33 cellular contexts compared by ENCODE assay signal in the genomic region with DNA sequence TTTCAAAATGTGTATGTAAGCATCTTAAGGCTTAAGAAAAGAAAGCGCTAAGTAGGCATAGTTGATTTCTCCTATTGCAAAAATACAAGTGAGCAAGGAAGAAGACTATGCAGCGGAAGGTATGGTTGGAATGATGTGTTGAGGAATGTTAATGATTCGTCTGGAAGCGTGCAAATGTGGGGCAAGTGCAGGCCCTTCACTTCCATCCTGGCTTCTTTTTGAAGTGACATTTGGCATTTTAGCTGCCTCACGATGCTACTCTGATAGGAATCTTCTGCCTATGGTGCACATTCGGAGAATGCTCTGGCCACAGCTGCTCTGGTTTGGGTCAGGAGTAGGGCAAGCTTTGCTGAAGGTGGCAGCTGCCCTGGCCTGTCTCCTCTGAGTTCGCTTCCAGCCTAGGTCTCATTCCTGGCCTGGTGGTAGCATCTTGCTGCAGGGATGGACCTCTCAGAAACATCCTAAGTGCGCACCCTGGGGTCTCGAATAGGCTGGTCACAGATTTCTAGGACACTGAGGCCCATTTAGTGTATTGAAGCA. TPM values are rescaled to one million over a fixed set of nuclear protein-coding genes. Genes with fewer than 3 reads are reported as not detected.
"Had no signal": no experiment of that assay in that cellular context is flagged by ENCODE, and none has a peak within 500 bp of the region (broad histone marks: within the 10 kb centered on the region; RNA-seq: fewer than 3 reads in every experiment).

No MANE protein-coding gene starts in this region.

- FAIRE-seq: endometrium, endothelial cell of umbilical vein, frontal cortex had no signal

- H3K4me3 ChIP-seq: adrenal gland, body of pancreas, cardiac muscle cell, colonic mucosa had no signal

- DNase-seq: activated CD4-positive, alpha-beta memory T cell treated with anti-CD3 and anti-CD28 coated beads for 36 hours; activated CD4-positive, alpha-beta T cell treated with anti-CD3 and anti-CD28 coated beads for 36 hours; activated CD4-positive, alpha-beta T cell treated with anti-CD3 and anti-CD28 coated beads, Interleukin-2, amount 10 ng/mL, durations not matched to agents 24 days and 14 days; activated CD4-positive, CD25-positive, alpha-beta regulatory T cell; activated CD4-positive, CD25-positive, alpha-beta regulatory T cell treated with anti-CD3 and anti-CD28 coated beads, Interleukin-2, amount 50 U/mL, for 72 hours; activated CD8-positive, alpha-beta memory T cell treated with anti-CD3 and anti-CD28 coated beads, Interleukin-2, amount 10 ng/mL, durations not matched to agents 7 days and 5 days; activated CD8-positive, alpha-beta memory T cell treated with anti-CD3 and anti-CD28 coated beads, Interleukin-2, amount 50 U/mL, for 4 hours; activated CD8-positive, alpha-beta T cell treated with anti-CD3 and anti-CD28 coated beads, Interleukin-2, amount 10 ng/mL, durations not matched to agents 7 days and 5 days; activated effector memory CD4-positive, alpha-beta T cell treated with anti-CD3 and anti-CD28 coated beads, Interleukin-2, amount 50 U/mL, for 16 hours; activated naive CD4-positive, alpha-beta T cell treated with anti-CD3 and anti-CD28 coated beads for 36 hours; activated naive CD8-positive, alpha-beta T cell treated with anti-CD3 and anti-CD28 coated beads for 36 hours; activated naive CD8-positive, alpha-beta T cell treated with anti-CD3 and anti-CD28 coated beads, Interleukin-2, amount 50 U/mL, for 24 hours; activated T-cell treated with anti-CD3 and anti-CD28 coated beads, Interleukin-2, amount 50 U/mL, for 1 hour; activated T-cell treated with anti-CD3 and anti-CD28 coated beads, Interleukin-2, amount 50 U/mL, for 48 hours; adrenal gland; amygdala; aorta; body of pancreas; central memory CD4-positive, alpha-beta T cell; cerebellar nuclear complex; colonic mucosa; effector CD8-positive, alpha-beta T cell; foreskin fibroblast; T-helper 2 cell had no signal

- H3K4me1 ChIP-seq: adrenal gland, body of pancreas, colonic mucosa had no signal

- H3K27me3 ChIP-seq: adrenal gland, body of pancreas, cardiac muscle cell, colonic mucosa had no signal

- H3K36me3 ChIP-seq: adrenal gland, cardiac muscle cell, colonic mucosa had no signal

- ATAC-seq: activated CD4-positive, alpha-beta T cell treated with anti-CD3 and anti-CD28 coated beads for 36 hours; activated CD8-positive, alpha-beta memory T cell treated with anti-CD3 and anti-CD28 coated beads, Interleukin-2, amount 10 ng/mL, durations not matched to agents 7 days and 5 days; activated CD8-positive, alpha-beta T cell treated with anti-CD3 and anti-CD28 coated beads, Interleukin-2, amount 10 ng/mL, durations not matched to agents 7 days and 5 days; activated naive CD8-positive, alpha-beta T cell treated with anti-CD3 and anti-CD28 coated beads, Interleukin-2, amount 50 U/mL, for 24 hours; body of pancreas had no signal

- H3K27ac ChIP-seq: adrenal gland, body of pancreas, cardiac muscle cell, colonic mucosa, epithelial cell of prostate had no signal

- H3K9me3 ChIP-seq: adrenal gland, body of pancreas, colonic mucosa had no signal

RNA-seq across cellular contexts. Expression of a gene that starts 49.4 kb away (rescaled TPM):
- total RNA-seq: activated CD4-positive, alpha-beta memory T cell treated with anti-CD3 and anti-CD28 coated beads for 36 hours; activated CD4-positive, alpha-beta T cell treated with anti-CD3 and anti-CD28 coated beads for 36 hours; activated CD4-positive, alpha-beta T cell treated with anti-CD3 and anti-CD28 coated beads, Interleukin-2, amount 10 ng/mL, durations not matched to agents 24 days and 14 days; activated CD8-positive, alpha-beta memory T cell treated with anti-CD3 and anti-CD28 coated beads for 36 hours; activated CD8-positive, alpha-beta memory T cell treated with anti-CD3 and anti-CD28 coated beads, Interleukin-2, amount 10 ng/mL, durations not matched to agents 7 days and 5 days; activated CD8-positive, alpha-beta T cell treated with anti-CD3 and anti-CD28 coated beads, Interleukin-2, amount 10 ng/mL, durations not matched to agents 7 days and 5 days; activated naive CD4-positive, alpha-beta T cell treated with anti-CD3 and anti-CD28 coated beads for 36 hours; activated naive CD8-positive, alpha-beta T cell treated with anti-CD3 and anti-CD28 coated beads for 36 hours; activated T-helper 1 cell treated with anti-CD3 and anti-CD28 coated beads, Interleukin-12 subunit alpha, Interleukin-12 subunit beta, Interleukin-2, Interleukin-4 antibody, amounts not matched to agents 30 ng/mL and 10 ng/mL and 1 ng/mL, durations not matched to agents 14 hours and 24 hours and 36 hours; activated T-helper 2 cell treated with anti-CD3 and anti-CD28 coated beads, Interferon-gamma antibody, Interleukin-2, Interleukin-4, amounts not matched to agents 10 μg/mL and 5 μg/mL and 100 μg/mL, durations not matched to agents 14 hours and 24 hours and 36 hours; T-helper 1 cell treated with Interleukin-12 subunit alpha and Interleukin-12 subunit beta and Interleukin-4 antibody, amounts not matched to agents 30 ng/mL and 1 ng/mL, for 36 hours had no signal
